10 cellular contexts compared by ENCODE assay signal in genomic region chr13:21033866-21034601, GRCh38. TPM values are rescaled to one million over a fixed set of nuclear protein-coding genes. Genes with fewer than 3 reads are reported as not detected.
DNase-seq lines count a peak whose midpoint lies in the region; ATAC-seq, FAIRE-seq and TF ChIP-seq lines count a peak whose summit lies in the region.
"Had no signal": no experiment of that assay in that cellular context is flagged by ENCODE, and none has a peak within 500 bp of the region (broad histone marks: within the 10 kb centered on the region; RNA-seq: fewer than 3 reads in every experiment).

No MANE protein-coding gene starts in this region.

- no peaks in the 10 kb centered on the region for H3K27me3 ChIP-seq in muscle layer of colon (ENCODE audit: control insufficient read depth in 1 of 2, insufficient read depth in 2 of 2, low read length in 2 of 2)

- H3K27me3 Mint-ChIP-seq in activated T-helper 2 cell treated with anti-CD3 and anti-CD28 coated beads, Interferon-gamma antibody, Interleukin-2, Interleukin-4, amounts not matched to agents 10 μg/mL and 5 μg/mL and 100 μg/mL, durations not matched to agents 14 hours and 24 hours and 36 hours (ENCODE audit: low read depth), result no peaks in the 10 kb centered on the region
- H3K27me3 Mint-ChIP-seq: activated naive CD8-positive, alpha-beta T cell treated with anti-CD3 and anti-CD28 coated beads, Interleukin-2, amount 10 ng/mL, durations not matched to agents 7 days and 5 days had no signal

- no peaks in the 10 kb centered on the region for H3K36me3 ChIP-seq in muscle layer of colon (ENCODE audit: insufficient read depth, low read length)

- H3K27ac Mint-ChIP-seq in activated T-helper 2 cell treated with anti-CD3 and anti-CD28 coated beads, Interferon-gamma antibody, Interleukin-2, Interleukin-4, amounts not matched to agents 10 μg/mL and 5 μg/mL and 100 μg/mL, durations not matched to agents 14 hours and 24 hours and 36 hours, result no peak overlapping the region
- H3K27ac Mint-ChIP-seq: activated naive CD8-positive, alpha-beta T cell treated with anti-CD3 and anti-CD28 coated beads, Interleukin-2, amount 10 ng/mL, durations not matched to agents 7 days and 5 days had no signal

- FAIRE-seq in HTR-8/SVneo (lab: Jason Lieb, UNC), result no peak

- peaks cover 50% of the 10 kb centered on the region for H3K4me1 ChIP-seq in muscle layer of colon (ENCODE audit: insufficient read depth, low read length)

- H3K4me3 Mint-ChIP-seq in activated T-helper 2 cell treated with anti-CD3 and anti-CD28 coated beads, Interferon-gamma antibody, Interleukin-2, Interleukin-4, amounts not matched to agents 10 μg/mL and 5 μg/mL and 100 μg/mL, durations not matched to agents 14 hours and 24 hours and 36 hours (ENCODE audit: low read depth), result no peak overlapping the region
- H3K4me3 Mint-ChIP-seq: activated naive CD8-positive, alpha-beta T cell treated with anti-CD3 and anti-CD28 coated beads, Interleukin-2, amount 10 ng/mL, durations not matched to agents 7 days and 5 days had no signal

- H3K4me3 ChIP-seq in epithelial cell of esophagus (ENCODE audit: low read length) (no peak overlapping the region), muscle layer of colon (ENCODE audit: low read depth in 1 of 2, low read length in 2 of 2) (peak overlapping the region in 1 of 2 donors; percentile 29)

- no peaks in the 10 kb centered on the region for H3K36me3 Mint-ChIP-seq in activated T-helper 2 cell treated with anti-CD3 and anti-CD28 coated beads, Interferon-gamma antibody, Interleukin-2, Interleukin-4, amounts not matched to agents 10 μg/mL and 5 μg/mL and 100 μg/mL, durations not matched to agents 14 hours and 24 hours and 36 hours (ENCODE audit: low read depth)
- H3K36me3 Mint-ChIP-seq: activated naive CD8-positive, alpha-beta T cell treated with anti-CD3 and anti-CD28 coated beads, Interleukin-2, amount 10 ng/mL, durations not matched to agents 7 days and 5 days had no signal

- no peak for TF ChIP-seq CTCF in epithelial cell of esophagus (IDR thresholded peaks at IDR 0.05; ENCODE audit: insufficient read depth, low read depth, low read length, missing control alignments)

- no peak overlapping the region for H3K9ac ChIP-seq in muscle layer of colon (ENCODE audit: low read length)

- H3K27ac ChIP-seq in muscle layer of colon (ENCODE audit: low read depth, low read length), result peak overlapping the region; percentile 35

- intact Hi-C loops in Right ventricle myocardium inferior (cut with DNase I), result no loop called here
- intact Hi-C loops in cardiac septum (cut with DNase I), result loop anchor here (2.0 kb wide), 1 partner anchor 27 kb away; the partner anchor contains the start of gene LATS2
- intact Hi-C loops in activated T-helper 2 cell treated with anti-CD3 and anti-CD28 coated beads, Interferon-gamma antibody, Interleukin-2, Interleukin-4, amounts not matched to agents 10 μg/mL and 5 μg/mL and 100 μg/mL, durations not matched to agents 14 hours and 24 hours and 36 hours (cut with micrococcal nuclease), result no loop called here

- DNase-seq in Right ventricle myocardium inferior (ENCODE audit: missing footprints), result no peak
- no peak for DNase-seq in cardiac septum (ENCODE audit: low spot score)
- DNase-seq in epithelial cell of esophagus (ENCODE audit: low read depth), result peak; percentile 36
- no peak for DNase-seq in HTR-8/SVneo (ENCODE audit: insufficient read length, low spot score)
- DNase-seq in activated T-helper 2 cell treated with anti-CD3 and anti-CD28 coated beads, Interferon-gamma antibody, Interleukin-2, Interleukin-4, amounts not matched to agents 10 μg/mL and 5 μg/mL and 100 μg/mL, durations not matched to agents 14 hours and 24 hours and 36 hours (ENCODE audit: low spot score), result no peak
- DNase-seq in HuH-7.5 (ENCODE audit: low spot score), result no peak
- DNase-seq: activated naive CD8-positive, alpha-beta T cell treated with anti-CD3 and anti-CD28 coated beads, Interleukin-2, amount 10 ng/mL, durations not matched to agents 7 days and 5 days; NCI-H1105 treated with DMSO at 0.1 percent for 48 hours had no signal

- no peaks in the 10 kb centered on the region for H3K9me3 Mint-ChIP-seq in activated T-helper 2 cell treated with anti-CD3 and anti-CD28 coated beads, Interferon-gamma antibody, Interleukin-2, Interleukin-4, amounts not matched to agents 10 μg/mL and 5 μg/mL and 100 μg/mL, durations not matched to agents 14 hours and 24 hours and 36 hours

- H3K9me3 ChIP-seq in muscle layer of colon (ENCODE audit: low read length), result no peaks in the 10 kb centered on the region

- ATAC-seq in Right ventricle myocardium inferior, result peak; percentile 41
- no peak for ATAC-seq in GM21447 (IDR thresholded peaks at IDR 0.05; ENCODE audit: unreplicated experiment)

- H3K4me1 Mint-ChIP-seq in activated T-helper 2 cell treated with anti-CD3 and anti-CD28 coated beads, Interferon-gamma antibody, Interleukin-2, Interleukin-4, amounts not matched to agents 10 μg/mL and 5 μg/mL and 100 μg/mL, durations not matched to agents 14 hours and 24 hours and 36 hours (ENCODE audit: low read depth), result peaks cover 10% of the 10 kb centered on the region

RNA-seq across cellular contexts. Expression of gene LATS2, which starts 27.4 kb away (rescaled TPM):
- total RNA-seq in Right ventricle myocardium inferior, result 23.7 TPM
- 27.8 TPM for total RNA-seq in cardiac septum
- total RNA-seq in activated T-helper 2 cell treated with anti-CD3 and anti-CD28 coated beads, Interferon-gamma antibody, Interleukin-2, Interleukin-4, amounts not matched to agents 10 μg/mL and 5 μg/mL and 100 μg/mL, durations not matched to agents 14 hours and 24 hours and 36 hours, result 2.6 and 2.7 TPM in 2 replicates
